Comparison of ENCODE assay signal across 9 cellular contexts in genomic region chr19:45528149-45528743, GRCh38. TPM values are rescaled to one million over a fixed set of nuclear protein-coding genes. Genes with fewer than 3 reads are reported as not detected.
A peak's percentile ranks its signal among the peaks of the same experiment; 100 is the strongest.
DNase-seq lines count a peak whose midpoint lies in the region; ATAC-seq and TF ChIP-seq lines count a peak whose summit lies in the region.
"Had no signal": no experiment of that assay in that cellular context is flagged by ENCODE, and none has a peak within 500 bp of the region (broad histone marks: within the 10 kb centered on the region; RNA-seq: fewer than 3 reads in every experiment).

No MANE protein-coding gene starts in this region.

- H3K27me3 Mint-ChIP-seq in endodermal cell (ENCODE audit: insufficient read depth) (peaks cover 25% of the 10 kb centered on the region), nephron (ENCODE audit: low read depth) (peaks cover 44% of the 10 kb centered on the region)

- H3K4me3 Mint-ChIP-seq in endodermal cell (peak overlapping the region; percentile 55), nephron (peak overlapping the region; percentile 63 to 75 (median 74))

- H3K27ac Mint-ChIP-seq in endodermal cell: no peak overlapping the region
- peak overlapping the region in 1 of 3 experiments; percentile 12 for H3K27ac Mint-ChIP-seq in nephron

- H3K79me2 ChIP-seq in osteoblast (ENCODE audit: insufficient read depth, low read length): peaks cover 3% of the 10 kb centered on the region

- TF ChIP-seq CTCF in endodermal cell (conservative IDR thresholded peaks at IDR 0.05) (no peak), nephron (IDR thresholded peaks at IDR 0.05; ENCODE audit: unreplicated experiment in 3 of 3) (no peak), osteoblast (IDR thresholded peaks at IDR 0.05; ENCODE audit: extremely low read depth, low read depth, low read length) (no peak)

- H3K9me3 Mint-ChIP-seq in endodermal cell: peaks cover 14% of the 10 kb centered on the region
- H3K9me3 Mint-ChIP-seq in nephron: peaks cover 10% of the 10 kb centered on the region

- peaks cover 42% of the 10 kb centered on the region for H3K36me3 Mint-ChIP-seq in endodermal cell (ENCODE audit: low read depth)
- peaks cover 25% of the 10 kb centered on the region for H3K36me3 Mint-ChIP-seq in nephron (ENCODE audit: low read depth)

- H3K27me3 ChIP-seq in endodermal cell (ENCODE audit: control insufficient read depth, insufficient read depth, low read length, poor library complexity, severe bottlenecking) (no peaks in the 10 kb centered on the region), osteoblast (ENCODE audit: insufficient read depth, low read length) (no peaks in the 10 kb centered on the region)

- ATAC-seq in GM19397 (IDR thresholded peaks at IDR 0.05; ENCODE audit: unreplicated experiment): no peak

- DNase-seq in DMS79 treated with DMSO at 0.1 percent for 48 hours (lab: John Stamatoyannopoulos, UW): peak; percentile 49
- peak; percentile 48 for DNase-seq in NCI-H226
- peak; percentile 87 for DNase-seq in endodermal cell
- DNase-seq in osteoblast (ENCODE audit: insufficient read length, low spot score, missing footprints): no peak
- DNase-seq in HuH-7 (ENCODE audit: low spot score): no peak
- DNase-seq in mesenteric fat pad (ENCODE audit: low spot score): no peak

- no peak overlapping the region for H3K4me2 ChIP-seq in osteoblast (ENCODE audit: insufficient read depth, low read length)
- H3K4me2 ChIP-seq: KMS-11 had no signal

- H3K4me1 ChIP-seq in endodermal cell (ENCODE audit: control insufficient read depth, insufficient read depth, low read length) (no peaks in the 10 kb centered on the region), osteoblast (ENCODE audit: insufficient read depth, low read length) (peaks cover 3% of the 10 kb centered on the region)

- H4K20me1 ChIP-seq in osteoblast (ENCODE audit: insufficient read depth, low read length): peaks cover 30% of the 10 kb centered on the region

- H3K9me3 ChIP-seq in endodermal cell (ENCODE audit: control insufficient read depth, low read length) (peaks cover 11% of the 10 kb centered on the region), osteoblast (ENCODE audit: low read depth, low read length) (no peaks in the 10 kb centered on the region)

- H3K36me3 ChIP-seq in endodermal cell (ENCODE audit: control insufficient read depth, insufficient read depth, low read length): peaks cover 58% of the 10 kb centered on the region
- H3K36me3 ChIP-seq in osteoblast (ENCODE audit: insufficient read depth, low read length): peaks cover 49% of the 10 kb centered on the region

- H3K4me1 Mint-ChIP-seq in endodermal cell: peaks cover 4% of the 10 kb centered on the region
- peaks cover 4% of the 10 kb centered on the region for H3K4me1 Mint-ChIP-seq in nephron

- WGBS in endodermal cell (ENCODE audit: insufficient coverage in 1 of 2, insufficient read length in 1 of 2), 2 experiments: 82 to 91% methylated on average over 10 to 15 of the region's 17 CpGs

- H3K4me3 ChIP-seq in endodermal cell (ENCODE audit: low read length): no peak overlapping the region
- no peak overlapping the region for H3K4me3 ChIP-seq in osteoblast (ENCODE audit: insufficient read depth, low read length)

- H3K9ac ChIP-seq in endodermal cell (ENCODE audit: extremely low read depth, low read length, poor library complexity, severe bottlenecking): no peak overlapping the region
- H3K9ac ChIP-seq: KMS-11 had no signal

- H3K27ac ChIP-seq in endodermal cell (ENCODE audit: low read depth, low read length): no peak overlapping the region
- no peak overlapping the region for H3K27ac ChIP-seq in osteoblast (ENCODE audit: low read depth, low read length)
- H3K27ac ChIP-seq: KMS-11 had no signal

- H2AFZ ChIP-seq in osteoblast (ENCODE audit: low read length): no peak overlapping the region

RNA-seq across cellular contexts. Expression of gene VASP, which starts 21.0 kb away (rescaled TPM):
- total RNA-seq in endodermal cell (100 to 1,000 TPM; 134 to 144 TPM), osteoblast (50.1 and 71.3 TPM in 2 replicates), mesenteric fat pad (104 TPM)
- polyA plus RNA-seq in endodermal cell (2013, experiment 1 of 2): 54.2 TPM
- 55.2 TPM for polyA plus RNA-seq in endodermal cell (2013, experiment 2 of 2)

RNA-seq across cellular contexts. Expression of gene PPM1N, which starts 30.0 kb away (rescaled TPM):
- total RNA-seq in endodermal cell (1 to 10 TPM; 3.2 to 3.5 TPM), osteoblast (0.29 and 0.36 TPM in 2 replicates), mesenteric fat pad (1.1 TPM)
- 2.6 TPM for polyA plus RNA-seq in endodermal cell (2013, experiment 1 of 2)
- polyA plus RNA-seq in endodermal cell (2013, experiment 2 of 2): 1.9 TPM

RNA-seq across cellular contexts. Expression of gene RTN2, which starts 31.4 kb away (rescaled TPM):
- total RNA-seq in endodermal cell: 10 to 100 TPM; 15.7 to 18.5 TPM
- polyA plus RNA-seq in endodermal cell (2013, experiment 1 of 2): 23.8 TPM
- polyA plus RNA-seq in endodermal cell (2013, experiment 2 of 2): 25.9 TPM
- total RNA-seq in osteoblast: 6.2 TPM in 2 replicates
- total RNA-seq in mesenteric fat pad: 8.3 TPM

RNA-seq across cellular contexts. Expression of gene OPA3, which starts 56.4 kb away (rescaled TPM):
- total RNA-seq in endodermal cell (10 to 100 TPM; 12.9 to 15.4 TPM), osteoblast (7.1 and 7.6 TPM in 2 replicates), mesenteric fat pad (12.5 TPM)
- polyA plus RNA-seq in endodermal cell (2013, experiment 1 of 2): 9.3 TPM
- 10.7 TPM for polyA plus RNA-seq in endodermal cell (2013, experiment 2 of 2)

Comparison
In these comparisons a context has a peak if more than half of its experiments do, and no peak if none do; other contexts are left out.
1. DNase-seq: peak in DMS79 treated with DMSO at 0.1 percent for 48 hours (single experiment), NCI-H226 (single experiment) and endodermal cell (single experiment); none in osteoblast (single experiment), HuH-7 (single experiment) and mesenteric fat pad (single experiment).